ENCODE assay signal across 1 cellular context in the genomic region with DNA sequence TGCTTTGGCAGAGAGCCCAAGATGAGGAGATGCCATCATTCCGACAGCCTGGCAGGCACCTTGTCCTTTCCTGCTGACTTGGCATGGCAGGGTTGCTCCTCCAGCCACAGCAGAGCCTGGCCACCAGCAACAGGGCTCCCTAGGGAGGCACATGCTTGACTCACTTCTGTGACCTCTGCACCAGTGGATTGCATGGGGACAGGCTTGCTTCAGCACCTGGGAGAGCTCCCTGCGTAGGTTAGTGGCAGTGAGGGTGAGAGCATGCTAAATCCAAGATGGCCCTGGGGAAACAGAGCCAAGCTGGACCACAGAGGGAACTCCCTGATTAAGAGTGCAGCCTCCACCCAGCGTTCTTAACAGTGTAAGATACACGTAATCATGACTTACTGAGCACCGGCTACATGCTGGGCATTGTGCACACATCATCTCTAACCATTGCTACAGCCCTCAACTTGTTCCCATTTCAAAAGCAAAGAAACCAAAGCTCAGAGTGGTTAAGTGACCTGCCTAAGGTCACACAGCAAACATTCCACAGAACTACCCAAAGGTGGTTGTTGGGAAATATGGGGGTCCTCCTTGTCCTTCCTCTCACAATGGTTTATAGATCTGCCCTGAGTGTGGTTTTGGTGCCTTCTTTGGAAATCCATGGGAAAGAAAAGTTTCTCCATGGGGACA.
TF ChIP-seq lines count a peak whose summit lies in the region.

No MANE protein-coding gene starts in this region.

TF ChIP-seq in WTC11, 78 proteins besides CTCF, POLR2A, EP300 and RAD21 (continued from another document):
- TF ChIP-seq, protein P1, sequence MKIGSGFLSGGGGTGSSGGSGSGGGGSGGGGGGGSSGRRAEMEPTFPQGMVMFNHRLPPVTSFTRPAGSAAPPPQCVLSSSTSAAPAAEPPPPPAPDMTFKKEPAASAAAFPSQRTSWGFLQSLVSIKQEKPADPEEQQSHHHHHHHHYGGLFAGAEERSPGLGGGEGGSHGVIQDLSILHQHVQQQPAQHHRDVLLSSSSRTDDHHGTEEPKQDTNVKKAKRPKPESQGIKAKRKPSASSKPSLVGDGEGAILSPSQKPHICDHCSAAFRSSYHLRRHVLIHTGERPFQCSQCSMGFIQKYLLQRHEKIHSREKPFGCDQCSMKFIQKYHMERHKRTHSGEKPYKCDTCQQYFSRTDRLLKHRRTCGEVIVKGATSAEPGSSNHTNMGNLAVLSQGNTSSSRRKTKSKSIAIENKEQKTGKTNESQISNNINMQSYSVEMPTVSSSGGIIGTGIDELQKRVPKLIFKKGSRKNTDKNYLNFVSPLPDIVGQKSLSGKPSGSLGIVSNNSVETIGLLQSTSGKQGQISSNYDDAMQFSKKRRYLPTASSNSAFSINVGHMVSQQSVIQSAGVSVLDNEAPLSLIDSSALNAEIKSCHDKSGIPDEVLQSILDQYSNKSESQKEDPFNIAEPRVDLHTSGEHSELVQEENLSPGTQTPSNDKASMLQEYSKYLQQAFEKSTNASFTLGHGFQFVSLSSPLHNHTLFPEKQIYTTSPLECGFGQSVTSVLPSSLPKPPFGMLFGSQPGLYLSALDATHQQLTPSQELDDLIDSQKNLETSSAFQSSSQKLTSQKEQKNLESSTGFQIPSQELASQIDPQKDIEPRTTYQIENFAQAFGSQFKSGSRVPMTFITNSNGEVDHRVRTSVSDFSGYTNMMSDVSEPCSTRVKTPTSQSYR (CRISPR knock-in tag; IDR thresholded peaks at IDR 0.05) = peak; percentile 74; the same call in 1 of the 2 replicates
- TF ChIP-seq TP53 (CRISPR knock-in tag; IDR thresholded peaks at IDR 0.05) = no peak
- 0 out of 2 replicates have a peak, but pooled peaks have one; percentile 51 for TF ChIP-seq NR2C2 (CRISPR knock-in tag; IDR thresholded peaks at IDR 0.05)
- TF ChIP-seq, protein P2, sequence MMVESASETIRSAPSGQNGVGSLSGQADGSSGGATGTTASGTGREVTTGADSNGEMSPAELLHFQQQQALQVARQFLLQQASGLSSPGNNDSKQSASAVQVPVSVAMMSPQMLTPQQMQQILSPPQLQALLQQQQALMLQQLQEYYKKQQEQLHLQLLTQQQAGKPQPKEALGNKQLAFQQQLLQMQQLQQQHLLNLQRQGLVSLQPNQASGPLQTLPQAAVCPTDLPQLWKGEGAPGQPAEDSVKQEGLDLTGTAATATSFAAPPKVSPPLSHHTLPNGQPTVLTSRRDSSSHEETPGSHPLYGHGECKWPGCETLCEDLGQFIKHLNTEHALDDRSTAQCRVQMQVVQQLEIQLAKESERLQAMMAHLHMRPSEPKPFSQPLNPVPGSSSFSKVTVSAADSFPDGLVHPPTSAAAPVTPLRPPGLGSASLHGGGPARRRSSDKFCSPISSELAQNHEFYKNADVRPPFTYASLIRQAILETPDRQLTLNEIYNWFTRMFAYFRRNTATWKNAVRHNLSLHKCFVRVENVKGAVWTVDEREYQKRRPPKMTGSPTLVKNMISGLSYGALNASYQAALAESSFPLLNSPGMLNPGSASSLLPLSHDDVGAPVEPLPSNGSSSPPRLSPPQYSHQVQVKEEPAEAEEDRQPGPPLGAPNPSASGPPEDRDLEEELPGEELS (CRISPR knock-in tag; IDR thresholded peaks at IDR 0.05) = peak; percentile 93
- TF ChIP-seq ZNF396 (CRISPR knock-in tag; IDR thresholded peaks at IDR 0.05; ENCODE audit: borderline replicate concordance) = peak; percentile 90; the same call in 1 of the 2 replicates
- TF ChIP-seq, protein P3, sequence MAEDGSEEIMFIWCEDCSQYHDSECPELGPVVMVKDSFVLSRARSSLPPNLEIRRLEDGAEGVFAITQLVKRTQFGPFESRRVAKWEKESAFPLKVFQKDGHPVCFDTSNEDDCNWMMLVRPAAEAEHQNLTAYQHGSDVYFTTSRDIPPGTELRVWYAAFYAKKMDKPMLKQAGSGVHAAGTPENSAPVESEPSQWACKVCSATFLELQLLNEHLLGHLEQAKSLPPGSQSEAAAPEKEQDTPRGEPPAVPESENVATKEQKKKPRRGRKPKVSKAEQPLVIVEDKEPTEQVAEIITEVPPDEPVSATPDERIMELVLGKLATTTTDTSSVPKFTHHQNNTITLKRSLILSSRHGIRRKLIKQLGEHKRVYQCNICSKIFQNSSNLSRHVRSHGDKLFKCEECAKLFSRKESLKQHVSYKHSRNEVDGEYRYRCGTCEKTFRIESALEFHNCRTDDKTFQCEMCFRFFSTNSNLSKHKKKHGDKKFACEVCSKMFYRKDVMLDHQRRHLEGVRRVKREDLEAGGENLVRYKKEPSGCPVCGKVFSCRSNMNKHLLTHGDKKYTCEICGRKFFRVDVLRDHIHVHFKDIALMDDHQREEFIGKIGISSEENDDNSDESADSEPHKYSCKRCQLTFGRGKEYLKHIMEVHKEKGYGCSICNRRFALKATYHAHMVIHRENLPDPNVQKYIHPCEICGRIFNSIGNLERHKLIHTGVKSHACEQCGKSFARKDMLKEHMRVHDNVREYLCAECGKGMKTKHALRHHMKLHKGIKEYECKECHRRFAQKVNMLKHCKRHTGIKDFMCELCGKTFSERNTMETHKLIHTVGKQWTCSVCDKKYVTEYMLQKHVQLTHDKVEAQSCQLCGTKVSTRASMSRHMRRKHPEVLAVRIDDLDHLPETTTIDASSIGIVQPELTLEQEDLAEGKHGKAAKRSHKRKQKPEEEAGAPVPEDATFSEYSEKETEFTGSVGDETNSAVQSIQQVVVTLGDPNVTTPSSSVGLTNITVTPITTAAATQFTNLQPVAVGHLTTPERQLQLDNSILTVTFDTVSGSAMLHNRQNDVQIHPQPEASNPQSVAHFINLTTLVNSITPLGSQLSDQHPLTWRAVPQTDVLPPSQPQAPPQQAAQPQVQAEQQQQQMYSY (CRISPR knock-in tag; IDR thresholded peaks at IDR 0.05) = peak; percentile 13; the same call in 1 of the 2 replicates
- TF ChIP-seq JAZF1 (CRISPR knock-in tag; IDR thresholded peaks at IDR 0.05) = no peak
